ENCODE assay signal across 8 cellular contexts in the genomic region with DNA sequence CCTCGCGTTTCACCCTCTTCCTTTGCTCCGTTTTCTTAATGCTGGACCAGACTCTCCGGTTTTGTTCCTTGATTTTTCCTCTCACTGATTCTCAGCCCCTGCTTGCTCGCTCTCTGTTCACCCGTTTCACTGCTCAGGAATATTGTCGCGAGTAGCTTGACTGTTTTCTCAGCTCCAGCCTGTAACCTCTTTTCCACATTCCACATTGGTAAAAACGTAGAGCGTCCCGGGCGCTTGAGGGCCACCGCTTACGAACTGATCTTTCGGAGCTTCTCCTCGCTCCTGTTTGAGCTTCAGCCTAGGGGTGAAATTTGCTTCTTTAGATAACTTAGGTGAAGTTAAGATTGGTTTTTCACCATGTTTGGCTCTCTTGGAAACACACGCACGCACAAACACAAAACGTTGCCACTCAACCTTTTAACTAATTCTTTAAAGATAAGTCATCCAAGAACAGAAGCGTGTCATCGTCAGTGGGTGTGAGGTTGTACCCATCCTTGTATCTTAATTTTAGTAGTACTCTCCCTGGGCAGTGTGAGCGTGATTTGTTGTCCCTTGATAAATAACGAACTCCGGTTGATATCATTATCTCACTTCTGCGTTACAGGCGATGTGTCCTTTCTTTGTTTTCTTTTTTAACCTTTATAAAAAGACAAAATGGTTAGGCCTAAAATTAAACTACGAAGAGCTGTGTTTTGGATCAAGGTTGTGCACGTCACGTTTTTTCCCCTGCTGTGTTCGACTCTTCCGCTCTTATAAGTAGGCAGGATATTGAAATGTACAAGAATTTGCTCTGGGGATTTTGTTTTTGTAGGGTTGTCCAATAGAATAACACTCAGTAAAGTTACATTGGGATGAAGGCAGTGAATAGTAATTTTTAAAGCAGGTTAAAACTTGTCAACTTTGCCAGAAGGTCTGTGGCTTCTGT. TPM values are rescaled to one million over a fixed set of nuclear protein-coding genes. Genes with fewer than 3 reads are reported as not detected.
DNase-seq lines count a peak whose midpoint lies in the region; ATAC-seq and TF ChIP-seq lines count a peak whose summit lies in the region.

No MANE protein-coding gene starts in this region.

- H3K27me3 ChIP-seq in Panc1 (ENCODE audit: control insufficient read depth, insufficient read depth, low read length) (no peaks in the 10 kb centered on the region), right cardiac atrium (ENCODE audit: control insufficient read depth, insufficient read depth) (no peaks in the 10 kb centered on the region), prostate gland (replicated peaks; ENCODE audit: insufficient read depth) (no peaks in the 10 kb centered on the region)

- H3K9me3 ChIP-seq in Panc1 (ENCODE audit: control insufficient read depth, insufficient read depth, low read depth, low read length) (no peaks in the 10 kb centered on the region), right cardiac atrium (ENCODE audit: control insufficient read depth, low read length) (no peaks in the 10 kb centered on the region), prostate gland (no peaks in the 10 kb centered on the region)

- POLR2A ChIA-PET in Panc1 (lab: Charles Lee): interaction anchor here (0.5 to 1.2 kb wide), 8 partner anchors 8 to 979 kb away, joined by 3 to 15 read pairs (median 9); a partner anchor contains a TSS

- TF ChIP-seq POLR2A in prostate gland (IDR thresholded peaks at IDR 0.05): no peak

- in situ Hi-C loops in Panc1 (cut with HindIII; ENCODE audit: low pct_unique_long_range_greater_than_20kb, low sequenced_read_pairs): no loop called here

- BruUV-seq in Panc1 (replicated peaks; lab: Mats Ljungman, UMichigan): TSS peak; percentile 83

- WGBS in right cardiac atrium: under 1% methylated on average over 31 of the region's 31 CpGs
- under 1% methylated on average over 31 of the region's 31 CpGs for WGBS in prostate gland

- H3K4me3 ChIP-seq in Panc1 (ENCODE audit: low read depth in 2 of 2, low read length in 2 of 2) (peak overlapping the region; percentile 94), right cardiac atrium (ENCODE audit: low read length) (peak overlapping the region; percentile 87), prostate gland (peak overlapping the region; percentile 76 to 96)

- DNase-seq in GM03348 (ENCODE audit: low spot score) (peak; percentile 56), Panc1 (ENCODE audit: low read depth, low spot score) (peak; percentile 27), right cardiac atrium (peak in 1 of 3 donors; percentile 59), prostate gland (ENCODE audit: low spot score) (peak; percentile 15)

- ATAC-seq in HG02973 (IDR thresholded peaks at IDR 0.05; ENCODE audit: unreplicated experiment): peak; percentile 4
- ATAC-seq in Panc1: peak; percentile 11; the same call in 1 of the 2 replicates
- ATAC-seq in right cardiac atrium: peak; percentile 1 to 31
- ATAC-seq in HG02798 (IDR thresholded peaks at IDR 0.05; ENCODE audit: poor library complexity, unreplicated experiment): no peak
- ATAC-seq in GM18867 (IDR thresholded peaks at IDR 0.05; ENCODE audit: unreplicated experiment): no peak

- H3K4me1 ChIP-seq in Panc1 (ENCODE audit: control insufficient read depth, insufficient read depth, low read length): peaks cover 17% of the 10 kb centered on the region
- H3K4me1 ChIP-seq in right cardiac atrium (ENCODE audit: control insufficient read depth, insufficient read depth, low read length): no peaks in the 10 kb centered on the region
- H3K4me1 ChIP-seq in prostate gland (replicated peaks): peaks cover 3% of the 10 kb centered on the region

- H3K27ac ChIP-seq in Panc1 (ENCODE audit: low read length) (peak overlapping the region; percentile 99), angular gyrus (ENCODE audit: low read depth, low read length) (peak overlapping the region; percentile 86), right cardiac atrium (ENCODE audit: low read length) (peak overlapping the region; percentile 82), prostate gland (peak overlapping the region; percentile 92 to 95)

- intact Hi-C loops in Panc1 (cut with micrococcal nuclease; ENCODE audit: unreplicated experiment): no loop called here
- intact Hi-C loops in right cardiac atrium (cut with DNase I): no loop called here
- intact Hi-C loops in prostate gland (cut with DNase I): loop anchor here (2.0 kb wide), 1 partner anchor 28 kb away; a partner anchor contains a TSS

- H3K36me3 ChIP-seq in Panc1 (ENCODE audit: control insufficient read depth, insufficient read depth, low read length): no peaks in the 10 kb centered on the region; the same call in 1 of the 2 replicates
- no peaks in the 10 kb centered on the region for H3K36me3 ChIP-seq in prostate gland

- CTCF ChIA-PET in Panc1 (lab: Charles Lee): no interaction called here

- TF ChIP-seq CTCF in Panc1 (IDR thresholded peaks at IDR 0.05) (no peak), prostate gland (IDR thresholded peaks at IDR 0.05) (no peak)

RNA-seq across cellular contexts. Expression of a gene that starts 1.1 kb away (rescaled TPM):
- total RNA-seq in Panc1 (2021; ENCODE audit: unreplicated experiment) (185 TPM), right cardiac atrium (10 to 100 TPM; 47.0 to 84.2 (median 54.0) TPM), prostate gland (10 to 100 TPM; 37.4 to 48.3 TPM)
- 115 TPM for polyA plus RNA-seq in Panc1 (2012; ENCODE audit: insufficient read length)
- 21.8 TPM for polyA plus RNA-seq in right cardiac atrium

RNA-seq across cellular contexts. Expression of a gene that starts 28.6 kb away (rescaled TPM):
- total RNA-seq in Panc1 (2021; ENCODE audit: unreplicated experiment) (85.7 TPM), right cardiac atrium (10 to 100 TPM; 15.9 to 18.4 (median 16.4) TPM), prostate gland (10 to 100 TPM; 32.6 to 60.4 TPM)
- 33.2 TPM for polyA plus RNA-seq in Panc1 (2012; ENCODE audit: insufficient read length)
- polyA plus RNA-seq in right cardiac atrium: 12.0 TPM

RNA-seq across cellular contexts. Expression of a gene that starts 28.7 kb away (rescaled TPM):
- total RNA-seq in Panc1 (2021; ENCODE audit: unreplicated experiment): 7.1 TPM
- 4.5 TPM for polyA plus RNA-seq in Panc1 (2012; ENCODE audit: insufficient read length)
- total RNA-seq in right cardiac atrium: 1 to 10 TPM; 1.3 to 2.4 (median 1.7) TPM
- polyA plus RNA-seq in right cardiac atrium: 1.4 TPM
- 1 to 10 TPM; 2.2 to 6.3 TPM for total RNA-seq in prostate gland

Comparison
In these comparisons a context has a peak if more than half of its experiments do, and no peak if none do; other contexts are left out.
1. ATAC-seq: peak in HG02973 (single experiment), Panc1 (single experiment) and right cardiac atrium (2 of 2); none in HG02798 (single experiment) and GM18867 (single experiment).
2. Peak in every context shown above with its lines, with median percentiles within 50 percentile points of each other: H3K27ac ChIP-seq and H3K4me3 ChIP-seq.